ENCODE assay signal across 30 cellular contexts in the genomic region with DNA sequence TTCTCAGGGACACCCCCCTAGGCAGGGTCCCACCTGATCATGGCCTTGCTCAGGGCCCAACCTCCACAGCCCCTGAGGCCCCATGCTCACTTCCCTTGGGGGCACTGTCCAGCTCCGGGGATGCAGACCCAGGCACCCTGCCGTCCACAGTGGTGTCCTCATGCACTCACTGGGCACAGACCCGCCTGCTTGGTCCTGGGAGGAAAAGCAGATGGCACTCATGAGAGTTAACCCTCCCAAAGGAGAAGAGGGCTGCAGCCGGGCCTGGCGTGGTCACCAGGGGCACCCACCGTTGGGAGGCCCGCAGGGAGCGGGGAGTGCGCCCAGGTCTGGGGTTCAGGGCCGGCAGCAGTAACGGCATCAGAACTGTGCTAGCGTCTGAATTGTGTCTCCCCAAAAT.
"Had no signal": no experiment of that assay in that cellular context is flagged by ENCODE, and none has a peak within 500 bp of the region (broad histone marks: within the 10 kb centered on the region; RNA-seq: fewer than 3 reads in every experiment).

No MANE protein-coding gene starts in this region.

- H3K4me3 ChIP-seq: ascending aorta, cardiac muscle cell had no signal

- DNase-seq: activated B cell treated with CpG ODN at 0.5 μM for 24 hours; activated CD4-positive, alpha-beta memory T cell treated with anti-CD3 and anti-CD28 coated beads, Interleukin-2, amount 10 ng/mL, durations not matched to agents 7 days and 5 days; activated CD4-positive, alpha-beta T cell treated with anti-CD3 and anti-CD28 coated beads for 4 hours; activated CD4-positive, alpha-beta T cell treated with anti-CD3 and anti-CD28 coated beads, Interleukin-2, amount 10 ng/mL, durations not matched to agents 24 days and 14 days; activated CD4-positive, alpha-beta T cell treated with anti-CD3 and anti-CD28 coated beads, Interleukin-2, amount 50 U/mL, for 1 hour; activated CD4-positive, alpha-beta T cell treated with anti-CD3 and anti-CD28 coated beads, Interleukin-2, amount 50 U/mL, for 48 hours; activated CD4-positive, CD25-positive, alpha-beta regulatory T cell treated with anti-CD3 and anti-CD28 coated beads, Interleukin-2, amount 50 U/mL, for 72 hours; activated CD8-positive, alpha-beta memory T cell treated with anti-CD3 and anti-CD28 coated beads for 24 hours; activated CD8-positive, alpha-beta memory T cell treated with anti-CD3 and anti-CD28 coated beads, Interleukin-2, amount 10 ng/mL, durations not matched to agents 7 days and 5 days; activated CD8-positive, alpha-beta memory T cell treated with anti-CD3 and anti-CD28 coated beads, Interleukin-2, amount 50 U/mL, for 48 hours; activated CD8-positive, alpha-beta T cell treated with anti-CD3 and anti-CD28 coated beads, Interleukin-2, amount 10 ng/mL, durations not matched to agents 7 days and 5 days; activated effector memory CD4-positive, alpha-beta T cell treated with Interleukin-2 at 50 U/mL for 16 hours; activated gamma-delta T cell; activated naive CD4-positive, alpha-beta T cell treated with anti-CD3 and anti-CD28 coated beads, Interleukin-2, amount 10 ng/mL, durations not matched to agents 7 days and 5 days; activated naive CD4-positive, alpha-beta T cell treated with Interleukin-2 at 50 U/mL for 16 hours; activated naive CD8-positive, alpha-beta T cell treated with anti-CD3 and anti-CD28 coated beads, Interleukin-2, amount 10 ng/mL, durations not matched to agents 7 days and 5 days; activated naive CD8-positive, alpha-beta T cell treated with anti-CD3 and anti-CD28 coated beads, Interleukin-2, amount 50 U/mL, for 24 hours; activated T-cell treated with anti-CD3 and anti-CD28 coated beads, Interleukin-2, amount 50 U/mL, for 24 hours; activated T-cell treated with anti-CD3 and anti-CD28 coated beads, Interleukin-2, amount 50 U/mL, for 48 hours; amygdala; anterior cingulate cortex; brain microvascular endothelial cell; caudate nucleus; cerebellar nuclear complex; T-helper 1 cell; T-helper 2 cell; T-helper 9 cell had no signal

- H3K4me1 ChIP-seq: ascending aorta had no signal

- H3K27ac ChIP-seq: ascending aorta, brain microvascular endothelial cell, cardiac muscle cell, VCaP had no signal

- H3K27me3 ChIP-seq: ascending aorta, brain microvascular endothelial cell, cardiac muscle cell had no signal

- H3K36me3 ChIP-seq: ascending aorta, brain microvascular endothelial cell, cardiac muscle cell had no signal

- H3K9me3 ChIP-seq: ascending aorta had no signal
